ENCODE assay signal across 23 cellular contexts in the genomic region with DNA sequence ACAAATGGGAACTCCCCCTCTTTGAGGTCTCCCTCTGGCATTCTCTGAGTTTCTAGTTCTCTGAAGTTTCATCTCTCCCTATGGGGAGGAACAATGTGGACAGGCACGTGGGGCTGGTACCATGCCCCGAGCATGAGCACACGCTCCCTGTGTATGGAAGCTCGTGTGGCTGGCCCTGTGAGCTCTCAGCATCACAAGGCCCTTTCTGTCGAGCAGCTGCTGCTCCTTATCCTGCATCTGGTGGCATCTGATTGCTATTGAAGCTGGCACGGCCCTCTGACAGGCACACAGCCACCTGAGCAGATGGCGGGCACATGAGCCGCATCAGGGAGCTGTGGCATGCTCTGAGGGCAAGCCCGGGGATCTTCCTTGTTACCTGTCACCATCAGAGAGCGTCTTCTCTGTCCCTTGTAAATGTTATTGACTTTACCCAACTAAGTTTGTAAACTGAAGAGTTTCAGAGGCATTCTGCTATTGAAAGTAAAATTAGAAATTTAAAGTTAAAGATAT.
DNase-seq lines count a peak whose midpoint lies in the region; ATAC-seq, FAIRE-seq and TF ChIP-seq lines count a peak whose summit lies in the region.
"Had no signal": no experiment of that assay in that cellular context is flagged by ENCODE, and none has a peak within 500 bp of the region (broad histone marks: within the 10 kb centered on the region; RNA-seq: fewer than 3 reads in every experiment).

No MANE protein-coding gene starts in this region.

- DNase-seq in activated gamma-delta T cell (lab: John Stamatoyannopoulos, UW) (peak; percentile 4), activated gamma-delta T cell treated with Interleukin-2 at 50 U/mL for 16 hours (no peak), G401 (ENCODE audit: low spot score) (peak; percentile 60), astrocyte (ENCODE audit: low read depth) (no peak), thoracic aorta (ENCODE audit: low spot score) (no peak)
- DNase-seq in activated CD4-positive, CD25-positive, alpha-beta regulatory T cell treated with anti-CD3 and anti-CD28 coated beads, Interleukin-2, amount 50 U/mL, for 72 hours: no peak
- DNase-seq: CD8-positive, alpha-beta T cell; COR-L47; DMS53; EL; GDM1; HCEC 1CT; HFFc6; IMR-90; KBM-7 had no signal

- H3K4me3 ChIP-seq in astrocyte (ENCODE audit: insufficient read depth, low read depth, low read length) (no peak overlapping the region), thoracic aorta (peak overlapping the region; percentile 33)
- H3K4me3 ChIP-seq: A549 had no signal

- ATAC-seq in thoracic aorta (ENCODE audit: insufficient number of reproducible peaks, low FRiP score, low read depth): no peak
- ATAC-seq in HG02678 (IDR thresholded peaks at IDR 0.05; ENCODE audit: unreplicated experiment): no peak
- ATAC-seq in GM21447 (IDR thresholded peaks at IDR 0.05; ENCODE audit: unreplicated experiment): no peak
- ATAC-seq: A549; CD8-positive, alpha-beta T cell had no signal

- no peak overlapping the region for H3K27ac ChIP-seq in astrocyte (ENCODE audit: low read depth, low read length)
- no peak overlapping the region for H3K27ac ChIP-seq in thoracic aorta
- H3K27ac ChIP-seq: A549 had no signal

- H3K9me3 Mint-ChIP-seq in astrocyte (ENCODE audit: unreplicated experiment): no peaks in the 10 kb centered on the region
- H3K9me3 Mint-ChIP-seq: HFFc6 had no signal

- H3K4me2 ChIP-seq in astrocyte (ENCODE audit: low read length): no peak overlapping the region
- H3K4me2 ChIP-seq: A549 had no signal

- H2AFZ ChIP-seq in astrocyte (ENCODE audit: low read depth, low read length): no peak overlapping the region

- H3K9me3 ChIP-seq in astrocyte (ENCODE audit: insufficient read depth, low read depth, low read length): peaks cover 3% of the 10 kb centered on the region
- no peaks in the 10 kb centered on the region for H3K9me3 ChIP-seq in thoracic aorta
- H3K9me3 ChIP-seq: A549 had no signal

- H3K27me3 ChIP-seq in astrocyte (ENCODE audit: insufficient read depth, low read length) (peaks cover 2% of the 10 kb centered on the region), thoracic aorta (replicated peaks; ENCODE audit: insufficient read depth) (no peaks in the 10 kb centered on the region)

- H4K20me1 ChIP-seq in astrocyte (ENCODE audit: insufficient read depth, low read length): no peaks in the 10 kb centered on the region

- H3K27ac Mint-ChIP-seq in astrocyte (ENCODE audit: unreplicated experiment): peak overlapping the region; percentile 43
- H3K27ac Mint-ChIP-seq: CD8-positive, alpha-beta T cell; HFFc6 had no signal

- no peak overlapping the region for H3K9ac ChIP-seq in astrocyte (ENCODE audit: low read length)

- H3K79me2 ChIP-seq in astrocyte (ENCODE audit: insufficient read depth, low read length): no peaks in the 10 kb centered on the region

- TF ChIP-seq CTCF in astrocyte (IDR thresholded peaks at IDR 0.05; ENCODE audit: insufficient read depth, low read depth, low read length) (no peak), thoracic aorta (IDR thresholded peaks at IDR 0.05) (no peak)

- H3K36me3 Mint-ChIP-seq in astrocyte (ENCODE audit: low read depth, unreplicated experiment): no peaks in the 10 kb centered on the region
- H3K36me3 Mint-ChIP-seq: CD14-positive monocyte; CD8-positive, alpha-beta T cell had no signal

- no peak for FAIRE-seq in astrocyte (lab: Jason Lieb, UNC)
- FAIRE-seq: A549, D721Med, GM12892, GM19239, H1 had no signal

- no peak overlapping the region for H3K4me3 Mint-ChIP-seq in astrocyte (ENCODE audit: unreplicated experiment)
- H3K4me3 Mint-ChIP-seq: CD14-positive monocyte; CD8-positive, alpha-beta T cell; HFFc6 had no signal

- in situ Hi-C loops in G401 (cut with HindIII; ENCODE audit: low sequenced_read_pairs): no loop called here

- peaks cover 9% of the 10 kb centered on the region for H3K27me3 Mint-ChIP-seq in astrocyte (ENCODE audit: low read depth, unreplicated experiment)

- H3K4me1 ChIP-seq in astrocyte (ENCODE audit: insufficient read depth, low read length) (no peaks in the 10 kb centered on the region), thoracic aorta (ENCODE audit: control insufficient read depth in 1 of 2, low read depth in 2 of 2) (peaks cover 0 to 31% of the 10 kb centered on the region in 2 donors)
- H3K4me1 ChIP-seq: A549 had no signal

- no peaks in the 10 kb centered on the region for H3K4me1 Mint-ChIP-seq in astrocyte (ENCODE audit: low read depth, unreplicated experiment)
- H3K4me1 Mint-ChIP-seq: CD14-positive monocyte had no signal

- H3K36me3 ChIP-seq in astrocyte (ENCODE audit: insufficient read depth, low read length) (no peaks in the 10 kb centered on the region), thoracic aorta (no peaks in the 10 kb centered on the region)

Comparison
In these comparisons a context has a peak if more than half of its experiments do, and no peak if none do; other contexts are left out.
1. DNase-seq: peak in activated gamma-delta T cell (single experiment) and G401 (single experiment); none in activated gamma-delta T cell treated with Interleukin-2 at 50 U/mL for 16 hours (single experiment), astrocyte (single experiment), thoracic aorta (single experiment) and activated CD4-positive, CD25-positive, alpha-beta regulatory T cell treated with anti-CD3 and anti-CD28 coated beads, Interleukin-2, amount 50 U/mL, for 72 hours (single experiment).